Comparison of ENCODE assay signal across 24 cellular contexts in the genomic region with DNA sequence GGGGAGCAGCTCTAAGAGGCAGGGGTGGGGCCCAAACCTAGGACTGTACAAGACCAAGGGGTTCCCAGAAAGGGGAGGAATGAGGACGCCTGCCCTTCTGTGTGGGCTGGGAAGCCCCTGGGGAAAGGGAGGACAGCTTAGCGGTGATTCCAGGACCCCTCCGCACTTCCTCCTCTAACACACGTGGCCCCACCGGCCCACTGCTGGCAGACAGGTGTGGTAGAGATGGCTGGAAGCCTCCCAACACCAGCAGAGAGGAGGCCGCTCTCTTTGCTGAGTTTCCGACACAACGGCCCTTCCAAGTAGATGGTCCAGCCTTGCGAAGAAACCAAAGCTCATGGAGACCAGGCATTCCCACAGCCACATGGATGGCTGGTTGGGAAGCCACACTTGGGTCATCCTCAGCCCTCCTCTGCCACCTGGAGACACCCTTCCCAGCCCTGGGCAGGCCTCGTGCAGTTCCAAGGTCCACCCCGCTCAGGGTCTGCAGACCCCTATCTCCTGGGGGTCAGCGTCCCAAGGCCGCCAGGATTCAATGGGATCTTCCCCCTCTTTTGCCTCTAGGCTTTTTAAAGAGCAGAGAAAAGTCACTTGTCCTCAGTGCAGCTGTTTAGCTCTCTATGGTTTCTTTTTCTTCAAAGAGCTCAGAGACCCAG.
"Had no signal": no experiment of that assay in that cellular context is flagged by ENCODE, and none has a peak within 500 bp of the region (broad histone marks: within the 10 kb centered on the region; RNA-seq: fewer than 3 reads in every experiment).

No MANE protein-coding gene starts in this region.

- H3K4me3 Mint-ChIP-seq: activated CD4-positive, alpha-beta T cell treated with anti-CD3 and anti-CD28 coated beads, Interleukin-2, amount 10 ng/mL, durations not matched to agents 7 days and 5 days; activated CD8-positive, alpha-beta T cell treated with anti-CD3 and anti-CD28 coated beads, Interleukin-2, amount 10 ng/mL, durations not matched to agents 7 days and 5 days; natural killer cell treated with Interleukin-12 subunit alpha and Interleukin-12 subunit beta and Interleukin-15 and Interleukin-18, amount 100 ng/mL, for 72 hours; stimulated activated naive B cell treated with anti-CD40 and anti-IgM and Interleukin-4, amounts not matched to agents 10 μg/mL and 1 μg/mL and 100 μg/mL, for 72 hours; T-cell had no signal

- H3K27ac ChIP-seq: ascending aorta, epithelial cell of prostate, parathyroid adenoma, upper lobe of right lung, WERI-Rb-1 had no signal

- H3K4me1 Mint-ChIP-seq: activated CD4-positive, alpha-beta T cell treated with anti-CD3 and anti-CD28 coated beads, Interleukin-2, amount 10 ng/mL, durations not matched to agents 7 days and 5 days; T-cell had no signal

- H3K36me3 Mint-ChIP-seq: activated naive CD4-positive, alpha-beta T cell treated with anti-CD3 and anti-CD28 coated beads, Interleukin-2, amount 50 U/mL, for 72 hours; natural killer cell treated with Interleukin-12 subunit alpha and Interleukin-12 subunit beta and Interleukin-15 and Interleukin-18, amount 100 ng/mL, for 72 hours had no signal

- H3K36me3 ChIP-seq: breast epithelium had no signal

- DNase-seq: activated CD4-positive, alpha-beta T cell treated with anti-CD3 and anti-CD28 coated beads, Interleukin-2, amount 10 ng/mL, durations not matched to agents 7 days and 5 days; activated CD4-positive, CD25-positive, alpha-beta regulatory T cell treated with anti-CD3 and anti-CD28 coated beads, Interleukin-2, amount 50 U/mL, for 72 hours; activated CD8-positive, alpha-beta T cell treated with anti-CD3 and anti-CD28 coated beads, Interleukin-2, amount 10 ng/mL, durations not matched to agents 7 days and 5 days; activated gamma-delta T cell treated with Interleukin-2 at 50 U/mL for 16 hours; left ventricle myocardium superior; mammary epithelial cell; midbrain; right cardiac atrium; small intestine; stimulated activated CD4-positive, alpha-beta T cell treated with anti-CD3 and anti-CD28 coated beads, Interleukin-2, amount 100 ng/mL, for 24 hours; stimulated activated naive B cell treated with anti-CD40 and anti-IgM and Interleukin-4, amounts not matched to agents 10 μg/mL and 1 μg/mL and 100 μg/mL, for 72 hours; T-cell; thyroid gland; upper lobe of right lung; WERI-Rb-1 had no signal

- H3K27ac Mint-ChIP-seq: activated CD4-positive, alpha-beta T cell treated with anti-CD3 and anti-CD28 coated beads, Interleukin-2, amount 10 ng/mL, durations not matched to agents 7 days and 5 days; activated CD8-positive, alpha-beta T cell treated with anti-CD3 and anti-CD28 coated beads, Interleukin-2, amount 10 ng/mL, durations not matched to agents 7 days and 5 days; activated naive CD4-positive, alpha-beta T cell treated with anti-CD3 and anti-CD28 coated beads, Interleukin-2, amount 50 U/mL, for 72 hours; natural killer cell treated with Interleukin-12 subunit alpha and Interleukin-12 subunit beta and Interleukin-15 and Interleukin-18, amount 100 ng/mL, for 72 hours; stimulated activated naive B cell treated with anti-CD40 and anti-IgM and Interleukin-4, amounts not matched to agents 10 μg/mL and 1 μg/mL and 100 μg/mL, for 72 hours; T-cell had no signal

- H3K9me3 Mint-ChIP-seq: activated CD4-positive, alpha-beta T cell treated with anti-CD3 and anti-CD28 coated beads, Interleukin-2, amount 10 ng/mL, durations not matched to agents 7 days and 5 days; activated naive CD4-positive, alpha-beta T cell treated with anti-CD3 and anti-CD28 coated beads, Interleukin-2, amount 50 U/mL, for 72 hours; natural killer cell treated with Interleukin-12 subunit alpha and Interleukin-12 subunit beta and Interleukin-15 and Interleukin-18, amount 100 ng/mL, for 72 hours; stimulated activated naive B cell treated with anti-CD40 and anti-IgM and Interleukin-4, amounts not matched to agents 10 μg/mL and 1 μg/mL and 100 μg/mL, for 72 hours; T-cell had no signal

- H3K9ac ChIP-seq: parathyroid adenoma had no signal

- H3K27me3 Mint-ChIP-seq: activated CD4-positive, alpha-beta T cell treated with anti-CD3 and anti-CD28 coated beads, Interleukin-2, amount 10 ng/mL, durations not matched to agents 7 days and 5 days; natural killer cell treated with Interleukin-12 subunit alpha and Interleukin-12 subunit beta and Interleukin-15 and Interleukin-18, amount 100 ng/mL, for 72 hours; stimulated activated naive B cell treated with anti-CD40 and anti-IgM and Interleukin-4, amounts not matched to agents 10 μg/mL and 1 μg/mL and 100 μg/mL, for 72 hours; T-cell had no signal

- ATAC-seq: activated CD8-positive, alpha-beta T cell treated with anti-CD3 and anti-CD28 coated beads, Interleukin-2, amount 10 ng/mL, durations not matched to agents 7 days and 5 days; activated naive CD4-positive, alpha-beta T cell treated with anti-CD3 and anti-CD28 coated beads, Interleukin-2, amount 50 U/mL, for 72 hours; left ventricle myocardium superior; natural killer cell treated with Interleukin-12 subunit alpha and Interleukin-12 subunit beta and Interleukin-15 and Interleukin-18, amount 100 ng/mL, for 72 hours; right cardiac atrium; SK-N-SH treated with all-trans-retinoic acid at 6 μM for 48 hours; stimulated activated naive B cell treated with anti-CD40 and anti-IgM and Interleukin-4, amounts not matched to agents 10 μg/mL and 1 μg/mL and 100 μg/mL, for 72 hours; T-cell had no signal

- H3K9me3 ChIP-seq: ascending aorta, breast epithelium, thyroid gland, upper lobe of right lung had no signal

- H3K4me3 ChIP-seq: ascending aorta, breast epithelium, coronary artery, thyroid gland, upper lobe of right lung had no signal

- FAIRE-seq: small intestine, TTC549 had no signal

- H3K27me3 ChIP-seq: ascending aorta, breast epithelium, thyroid gland, upper lobe of right lung had no signal

- H2AFZ ChIP-seq: parathyroid adenoma had no signal
